Comparison of ENCODE assay signal across 2 cellular contexts in the genomic region with DNA sequence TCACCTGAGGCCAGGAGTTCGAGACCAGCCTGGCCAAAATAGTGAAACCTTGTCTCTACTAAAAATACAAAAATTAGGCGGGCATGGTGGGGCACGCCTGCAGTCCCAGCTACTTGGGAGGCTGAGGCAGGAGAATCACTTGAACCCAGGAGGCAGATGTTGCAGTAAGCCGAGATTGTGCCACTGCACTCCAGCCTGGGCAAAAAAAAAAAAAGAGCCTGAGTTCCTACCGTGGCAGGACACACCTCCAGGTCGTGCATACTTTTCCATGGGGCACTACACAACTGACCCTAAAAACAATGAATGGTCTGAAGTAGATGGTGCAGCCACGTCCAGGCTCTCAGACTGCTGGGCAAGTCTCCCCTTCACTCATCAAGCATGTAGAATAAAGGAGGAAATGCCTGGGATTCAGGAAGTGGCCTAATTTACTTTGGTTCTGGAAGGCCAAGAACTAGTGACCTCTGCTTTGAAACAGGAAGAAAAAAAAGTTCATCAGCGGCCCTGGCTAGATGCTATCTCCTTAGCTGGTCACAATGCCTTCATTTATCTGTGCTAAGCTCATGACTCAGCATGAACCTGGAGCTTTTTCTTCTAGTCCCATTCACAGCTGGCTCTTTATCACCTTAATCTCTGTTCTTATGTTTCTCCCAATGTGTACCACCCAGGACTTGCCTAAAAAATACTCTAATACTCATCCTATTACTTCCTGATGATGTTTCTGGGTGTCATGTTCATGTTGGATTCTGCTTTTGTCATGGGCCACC.
TF ChIP-seq lines count a peak whose summit lies in the region.

No MANE protein-coding gene starts in this region.

TF ChIP-seq in K562, 482 proteins besides CTCF, POLR2A, EP300 and RAD21 (continued from another document and continues in another):
- TF ChIP-seq ZBTB11 (CRISPR knock-in tag; IDR thresholded peaks at IDR 0.05) (no peak; a peak in 2 of 6 replicates), RBM39 (optimal IDR thresholded peaks at IDR 0.05; ENCODE audit: low read depth, low read length) (no peak), TAF9B (IDR thresholded peaks at IDR 0.05; ENCODE audit: partially characterized antibody) (peak; percentile 51), E2F5 (CRISPR knock-in tag; IDR thresholded peaks at IDR 0.05) (no peak)

TF ChIP-seq in HepG2, 621 proteins besides CTCF, POLR2A, EP300 and RAD21 (continued from another document and continues in another):
- TF ChIP-seq GFI1 (CRISPR knock-in tag; IDR thresholded peaks at IDR 0.05; ENCODE audit: borderline replicate concordance) = peak; percentile 93
- TF ChIP-seq RBFOX2 (IDR thresholded peaks at IDR 0.05; ENCODE audit: low read depth, low read length) = no peak
- TF ChIP-seq, protein P1, sequence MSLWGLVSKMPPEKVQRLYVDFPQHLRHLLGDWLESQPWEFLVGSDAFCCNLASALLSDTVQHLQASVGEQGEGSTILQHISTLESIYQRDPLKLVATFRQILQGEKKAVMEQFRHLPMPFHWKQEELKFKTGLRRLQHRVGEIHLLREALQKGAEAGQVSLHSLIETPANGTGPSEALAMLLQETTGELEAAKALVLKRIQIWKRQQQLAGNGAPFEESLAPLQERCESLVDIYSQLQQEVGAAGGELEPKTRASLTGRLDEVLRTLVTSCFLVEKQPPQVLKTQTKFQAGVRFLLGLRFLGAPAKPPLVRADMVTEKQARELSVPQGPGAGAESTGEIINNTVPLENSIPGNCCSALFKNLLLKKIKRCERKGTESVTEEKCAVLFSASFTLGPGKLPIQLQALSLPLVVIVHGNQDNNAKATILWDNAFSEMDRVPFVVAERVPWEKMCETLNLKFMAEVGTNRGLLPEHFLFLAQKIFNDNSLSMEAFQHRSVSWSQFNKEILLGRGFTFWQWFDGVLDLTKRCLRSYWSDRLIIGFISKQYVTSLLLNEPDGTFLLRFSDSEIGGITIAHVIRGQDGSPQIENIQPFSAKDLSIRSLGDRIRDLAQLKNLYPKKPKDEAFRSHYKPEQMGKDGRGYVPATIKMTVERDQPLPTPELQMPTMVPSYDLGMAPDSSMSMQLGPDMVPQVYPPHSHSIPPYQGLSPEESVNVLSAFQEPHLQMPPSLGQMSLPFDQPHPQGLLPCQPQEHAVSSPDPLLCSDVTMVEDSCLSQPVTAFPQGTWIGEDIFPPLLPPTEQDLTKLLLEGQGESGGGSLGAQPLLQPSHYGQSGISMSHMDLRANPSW (CRISPR knock-in tag; IDR thresholded peaks at IDR 0.05; ENCODE audit: borderline replicate concordance) = no peak; the same call in 1 of the 2 replicates
- TF ChIP-seq ZNF331 (CRISPR knock-in tag; IDR thresholded peaks at IDR 0.05) = peak; percentile 95
- TF ChIP-seq ZKSCAN1 (IDR thresholded peaks at IDR 0.05; ENCODE audit: low read length) = no peak
- no peak for TF ChIP-seq TBP (CRISPR knock-in tag; IDR thresholded peaks at IDR 0.05)
- TF ChIP-seq, protein P2, sequence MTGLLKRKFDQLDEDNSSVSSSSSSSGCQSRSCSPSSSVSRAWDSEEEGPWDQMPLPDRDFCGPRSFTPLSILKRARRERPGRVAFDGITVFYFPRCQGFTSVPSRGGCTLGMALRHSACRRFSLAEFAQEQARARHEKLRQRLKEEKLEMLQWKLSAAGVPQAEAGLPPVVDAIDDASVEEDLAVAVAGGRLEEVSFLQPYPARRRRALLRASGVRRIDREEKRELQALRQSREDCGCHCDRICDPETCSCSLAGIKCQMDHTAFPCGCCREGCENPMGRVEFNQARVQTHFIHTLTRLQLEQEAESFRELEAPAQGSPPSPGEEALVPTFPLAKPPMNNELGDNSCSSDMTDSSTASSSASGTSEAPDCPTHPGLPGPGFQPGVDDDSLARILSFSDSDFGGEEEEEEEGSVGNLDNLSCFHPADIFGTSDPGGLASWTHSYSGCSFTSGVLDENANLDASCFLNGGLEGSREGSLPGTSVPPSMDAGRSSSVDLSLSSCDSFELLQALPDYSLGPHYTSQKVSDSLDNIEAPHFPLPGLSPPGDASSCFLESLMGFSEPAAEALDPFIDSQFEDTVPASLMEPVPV (CRISPR knock-in tag; IDR thresholded peaks at IDR 0.05) = no peak; the same call in 1 of the 2 replicates
- TF ChIP-seq AHDC1 (CRISPR knock-in tag; IDR thresholded peaks at IDR 0.05; ENCODE audit: borderline replicate concordance) = peak; percentile 98
- TF ChIP-seq ZBTB25 (CRISPR knock-in tag; IDR thresholded peaks at IDR 0.05) = peak; percentile 17; the same call in 1 of the 2 replicates
- no peak for TF ChIP-seq IKZF4 (CRISPR knock-in tag; IDR thresholded peaks at IDR 0.05; ENCODE audit: borderline replicate concordance, low read depth, not compliant biosample characterization)
- no peak; the same call in 1 of the 2 replicates for TF ChIP-seq BRD4 (CRISPR knock-in tag; IDR thresholded peaks at IDR 0.05)
- no peak for TF ChIP-seq ZNF30 (CRISPR knock-in tag; IDR thresholded peaks at IDR 0.05)
- TF ChIP-seq, protein P3, sequence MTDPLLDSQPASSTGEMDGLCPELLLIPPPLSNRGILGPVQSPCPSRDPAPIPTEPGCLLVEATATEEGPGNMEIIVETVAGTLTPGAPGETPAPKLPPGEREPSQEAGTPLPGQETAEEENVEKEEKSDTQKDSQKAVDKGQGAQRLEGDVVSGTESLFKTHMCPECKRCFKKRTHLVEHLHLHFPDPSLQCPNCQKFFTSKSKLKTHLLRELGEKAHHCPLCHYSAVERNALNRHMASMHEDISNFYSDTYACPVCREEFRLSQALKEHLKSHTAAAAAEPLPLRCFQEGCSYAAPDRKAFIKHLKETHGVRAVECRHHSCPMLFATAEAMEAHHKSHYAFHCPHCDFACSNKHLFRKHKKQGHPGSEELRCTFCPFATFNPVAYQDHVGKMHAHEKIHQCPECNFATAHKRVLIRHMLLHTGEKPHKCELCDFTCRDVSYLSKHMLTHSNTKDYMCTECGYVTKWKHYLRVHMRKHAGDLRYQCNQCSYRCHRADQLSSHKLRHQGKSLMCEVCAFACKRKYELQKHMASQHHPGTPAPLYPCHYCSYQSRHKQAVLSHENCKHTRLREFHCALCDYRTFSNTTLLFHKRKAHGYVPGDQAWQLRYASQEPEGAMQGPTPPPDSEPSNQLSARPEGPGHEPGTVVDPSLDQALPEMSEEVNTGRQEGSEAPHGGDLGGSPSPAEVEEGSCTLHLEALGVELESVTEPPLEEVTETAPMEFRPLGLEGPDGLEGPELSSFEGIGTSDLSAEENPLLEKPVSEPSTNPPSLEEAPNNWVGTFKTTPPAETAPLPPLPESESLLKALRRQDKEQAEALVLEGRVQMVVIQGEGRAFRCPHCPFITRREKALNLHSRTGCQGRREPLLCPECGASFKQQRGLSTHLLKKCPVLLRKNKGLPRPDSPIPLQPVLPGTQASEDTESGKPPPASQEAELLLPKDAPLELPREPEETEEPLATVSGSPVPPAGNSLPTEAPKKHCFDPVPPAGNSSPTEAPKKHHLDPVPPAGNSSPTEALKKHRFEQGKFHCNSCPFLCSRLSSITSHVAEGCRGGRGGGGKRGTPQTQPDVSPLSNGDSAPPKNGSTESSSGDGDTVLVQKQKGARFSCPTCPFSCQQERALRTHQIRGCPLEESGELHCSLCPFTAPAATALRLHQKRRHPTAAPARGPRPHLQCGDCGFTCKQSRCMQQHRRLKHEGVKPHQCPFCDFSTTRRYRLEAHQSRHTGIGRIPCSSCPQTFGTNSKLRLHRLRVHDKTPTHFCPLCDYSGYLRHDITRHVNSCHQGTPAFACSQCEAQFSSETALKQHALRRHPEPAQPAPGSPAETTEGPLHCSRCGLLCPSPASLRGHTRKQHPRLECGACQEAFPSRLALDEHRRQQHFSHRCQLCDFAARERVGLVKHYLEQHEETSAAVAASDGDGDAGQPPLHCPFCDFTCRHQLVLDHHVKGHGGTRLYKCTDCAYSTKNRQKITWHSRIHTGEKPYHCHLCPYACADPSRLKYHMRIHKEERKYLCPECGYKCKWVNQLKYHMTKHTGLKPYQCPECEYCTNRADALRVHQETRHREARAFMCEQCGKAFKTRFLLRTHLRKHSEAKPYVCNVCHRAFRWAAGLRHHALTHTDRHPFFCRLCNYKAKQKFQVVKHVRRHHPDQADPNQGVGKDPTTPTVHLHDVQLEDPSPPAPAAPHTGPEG (CRISPR knock-in tag; IDR thresholded peaks at IDR 0.05) = peak; percentile 55; the same call in 1 of the 2 replicates
- peak; percentile 69; the same call in 1 of the 2 replicates for TF ChIP-seq FOXJ3 (CRISPR knock-in tag; IDR thresholded peaks at IDR 0.05; ENCODE audit: borderline replicate concordance)
- no peak for TF ChIP-seq ZNF740 (CRISPR knock-in tag; IDR thresholded peaks at IDR 0.05)
- peak; percentile 33; the same call in 1 of the 2 replicates for TF ChIP-seq CBX5 (CRISPR knock-in tag; IDR thresholded peaks at IDR 0.05; ENCODE audit: borderline replicate concordance)
- TF ChIP-seq ZNF446 (CRISPR knock-in tag; IDR thresholded peaks at IDR 0.05) = no peak
- TF ChIP-seq HMG20B (CRISPR knock-in tag; conservative IDR thresholded peaks at IDR 0.05) = peak; percentile 91
- TF ChIP-seq DMTF1 (CRISPR knock-in tag; IDR thresholded peaks at IDR 0.05) = no peak
